In genomic region chr2:202238234-202239197, GRCh38 we compare ENCODE assay signal across 8 cellular contexts.
DNase-seq lines count a peak whose midpoint lies in the region; TF ChIP-seq lines count a peak whose summit lies in the region.

Gene SUMO1, minus strand, starts transcription at chr2:202238597. Its CDS starts 146 bp downstream, at chr2:202238451.

- peaks cover 22% of the 10 kb centered on the region for H3K4me1 Mint-ChIP-seq in nephron
- H3K4me1 Mint-ChIP-seq in stimulated activated naive CD8-positive, alpha-beta T cell treated with anti-CD3 and anti-CD28 coated beads, Interleukin-15, Interleukin-2, amounts not matched to agents 100 ng/mL and 50 ng/mL, for 24 hours (ENCODE audit: low read depth), result peaks cover 42% of the 10 kb centered on the region

- H3K4me1 ChIP-seq in ES-I3 (ENCODE audit: insufficient read depth, low read length) (peaks cover 6% of the 10 kb centered on the region; the same call in 1 of the 2 replicates), HAP-1 (peaks cover 13% of the 10 kb centered on the region), MM.1S (ENCODE audit: low read length) (peaks cover 8% of the 10 kb centered on the region)

- H4K20me1 ChIP-seq in MM.1S (ENCODE audit: insufficient read depth, low read length), result no peaks in the 10 kb centered on the region

- H3K9me3 ChIP-seq in ES-I3 (ENCODE audit: control insufficient read depth, insufficient read depth, low read length) (no peaks in the 10 kb centered on the region), HAP-1 (no peaks in the 10 kb centered on the region), MM.1S (replicated peaks; ENCODE audit: insufficient read depth, low read length) (no peaks in the 10 kb centered on the region)

- DNase-seq in HAP-1 (ENCODE audit: low spot score in 2 of 2) (peak; percentile 88 to 95), MM.1S (peak; percentile 87), SIG-M5 (lab: John Stamatoyannopoulos, UW) (peak; percentile 31), activated gamma-delta T cell (lab: John Stamatoyannopoulos, UW) (peak; percentile 72), fibroblast of the conjunctiva (ENCODE audit: low read depth) (peak; percentile 59)

- H3K4me2 ChIP-seq in MM.1S (ENCODE audit: low read depth, low read length), result peak within 1 kb of the TSS; percentile 61

- no peaks in the 10 kb centered on the region for H3F3A ChIP-seq in MM.1S (ENCODE audit: insufficient read depth, low read length)

- H3K27me3 ChIP-seq in HAP-1 (ENCODE audit: low read depth) (no peaks in the 10 kb centered on the region), MM.1S (replicated peaks; ENCODE audit: insufficient read depth, low read length) (no peaks in the 10 kb centered on the region)

- peak within 1 kb of the TSS; percentile 95 to 99 (median 98) for H3K27ac Mint-ChIP-seq in nephron
- H3K27ac Mint-ChIP-seq in stimulated activated naive CD8-positive, alpha-beta T cell treated with anti-CD3 and anti-CD28 coated beads, Interleukin-15, Interleukin-2, amounts not matched to agents 100 ng/mL and 50 ng/mL, for 24 hours, result peak within 1 kb of the TSS; percentile 97

- no peaks in the 10 kb centered on the region for H3K36me3 Mint-ChIP-seq in nephron (ENCODE audit: low read depth)
- H3K36me3 Mint-ChIP-seq in stimulated activated naive CD8-positive, alpha-beta T cell treated with anti-CD3 and anti-CD28 coated beads, Interleukin-15, Interleukin-2, amounts not matched to agents 100 ng/mL and 50 ng/mL, for 24 hours (ENCODE audit: low read depth), result no peaks in the 10 kb centered on the region

- no peaks in the 10 kb centered on the region for H3K9me2 ChIP-seq in MM.1S (replicated peaks; ENCODE audit: insufficient read depth, low read length)

- peak within 1 kb of the TSS; percentile 33; the same call in 1 of the 2 replicates for H3K27ac ChIP-seq in MM.1S (ENCODE audit: low read length)

- in situ Hi-C loops in HAP-1 (cut with MboI; ENCODE audit: low sequenced_read_pairs), result no loop called here

- H3K4me3 Mint-ChIP-seq in nephron, result peak within 1 kb of the TSS; percentile 97 to 100 (median 99)
- peak within 1 kb of the TSS; percentile 95 for H3K4me3 Mint-ChIP-seq in stimulated activated naive CD8-positive, alpha-beta T cell treated with anti-CD3 and anti-CD28 coated beads, Interleukin-15, Interleukin-2, amounts not matched to agents 100 ng/mL and 50 ng/mL, for 24 hours

- H2AFZ ChIP-seq in MM.1S (ENCODE audit: low read length), result peak within 1 kb of the TSS; percentile 99

- H3K36me3 ChIP-seq in ES-I3 (ENCODE audit: insufficient read depth, low read length) (no peaks in the 10 kb centered on the region), HAP-1 (replicated peaks) (peaks cover 3% of the 10 kb centered on the region; the same call in 1 of the 2 replicates), MM.1S (replicated peaks; ENCODE audit: insufficient read depth, low read length) (no peaks in the 10 kb centered on the region; the same call in 1 of the 2 replicates)

- peak within 1 kb of the TSS; percentile 82 for H3K4me3 ChIP-seq in HAP-1
- H3K4me3 ChIP-seq in MM.1S (ENCODE audit: low read length), result peak within 1 kb of the TSS; percentile 96

- H3K79me2 ChIP-seq in MM.1S (ENCODE audit: low read length), result peaks cover 48% of the 10 kb centered on the region

- TF ChIP-seq CTCF in MM.1S (IDR thresholded peaks at IDR 0.05; ENCODE audit: low read length) (no peak), nephron (IDR thresholded peaks at IDR 0.05; ENCODE audit: unreplicated experiment in 3 of 3) (no peak)

- H3K27me3 Mint-ChIP-seq in nephron (ENCODE audit: low read depth), result no peaks in the 10 kb centered on the region
- H3K27me3 Mint-ChIP-seq in stimulated activated naive CD8-positive, alpha-beta T cell treated with anti-CD3 and anti-CD28 coated beads, Interleukin-15, Interleukin-2, amounts not matched to agents 100 ng/mL and 50 ng/mL, for 24 hours, result no peaks in the 10 kb centered on the region

- no peaks in the 10 kb centered on the region for H3K9me3 Mint-ChIP-seq in nephron
- H3K9me3 Mint-ChIP-seq in stimulated activated naive CD8-positive, alpha-beta T cell treated with anti-CD3 and anti-CD28 coated beads, Interleukin-15, Interleukin-2, amounts not matched to agents 100 ng/mL and 50 ng/mL, for 24 hours, result no peaks in the 10 kb centered on the region

- H3K9ac ChIP-seq in ES-I3 (ENCODE audit: low read depth, low read length) (peak within 1 kb of the TSS; percentile 68), MM.1S (ENCODE audit: low read length) (peak within 1 kb of the TSS; percentile 82)

Comparison
In these comparisons a context has a peak if more than half of its experiments do, and no peak if none do; other contexts are left out.
1. Peak in every context shown above with its lines: DNase-seq, H3K4me3 ChIP-seq and H3K27ac ChIP-seq.
2. DNase-seq: peak in every context shown above with its lines; median percentile 92 in HAP-1; 87 in MM.1S; 72 in activated gamma-delta T cell; 59 in fibroblast of the conjunctiva; 31 in SIG-M5.